ENCODE assay signal across 8 cellular contexts in the genomic region with DNA sequence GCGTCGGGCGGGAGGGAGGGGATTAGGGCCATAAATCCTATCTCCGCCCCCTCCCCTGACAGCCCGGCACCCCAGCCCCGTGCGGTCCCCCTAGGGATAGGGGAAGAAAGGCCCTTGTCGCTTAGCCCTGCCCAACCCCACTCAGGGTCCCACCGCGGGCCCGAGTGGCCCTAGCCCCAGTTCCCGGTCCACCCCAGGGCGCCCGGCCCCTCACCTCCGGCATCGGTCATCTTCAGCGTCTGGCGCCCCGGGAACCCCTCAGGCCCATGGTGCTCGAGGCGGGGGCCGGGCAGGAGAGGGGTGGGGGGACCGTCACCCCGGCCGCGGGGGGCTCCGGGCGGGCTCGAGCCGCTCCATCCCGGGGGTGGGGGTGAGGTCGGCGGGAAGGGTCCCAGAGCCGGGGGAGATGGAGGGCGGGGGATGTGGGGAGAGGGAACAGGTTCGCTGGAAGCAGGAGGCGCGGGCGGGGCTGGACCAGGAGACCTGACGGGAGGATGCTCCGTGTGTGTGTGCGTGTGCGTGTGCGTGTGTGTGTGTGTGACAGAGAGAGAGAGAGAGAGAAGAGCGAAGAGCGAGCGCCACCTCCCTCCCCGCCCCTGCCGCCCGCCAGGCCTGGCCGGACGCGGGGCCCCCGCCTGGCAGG. TPM values are rescaled to one million over a fixed set of nuclear protein-coding genes. Genes with fewer than 3 reads are reported as not detected.
A peak's percentile ranks its signal among the peaks of the same experiment; 100 is the strongest.
DNase-seq lines count a peak whose midpoint lies in the region; ATAC-seq and TF ChIP-seq lines count a peak whose summit lies in the region.

No MANE protein-coding gene starts in this region.

- H3K27me3 ChIP-seq in SJCRH30: no peaks in the 10 kb centered on the region
- H3K27me3 ChIP-seq in right lobe of liver: peaks cover 0 to 6% of the 10 kb centered on the region in 2 donors

- 5% methylated on average over 14 of the region's 54 CpGs for WGBS in right lobe of liver (ENCODE audit: insufficient coverage, low coverage, low lambda C conversion rate, missing lambda C conversion rate)

- H3K4me1 ChIP-seq in SJCRH30 (0 out of 2 replicates have a peak, but pooled peaks cover 4% of the 10 kb centered on the region), right lobe of liver (peaks cover 0 to 3% (median 0%) of the 10 kb centered on the region in 4 donors)

- no peak for TF ChIP-seq POLR2A in right lobe of liver (IDR thresholded peaks at IDR 0.05)

- peak; percentile 48 for DNase-seq in NCI-H345 (lab: John Stamatoyannopoulos, UW)
- DNase-seq in NCI-H345 treated with DMSO at 0.1 percent for 48 hours (lab: John Stamatoyannopoulos, UW; ENCODE audit: unreplicated experiment): no peak
- no peak for DNase-seq in SJCRH30
- DNase-seq in cerebellar cortex (ENCODE audit: low spot score): peak; percentile 85
- DNase-seq in right lobe of liver: no peak
- no peak for DNase-seq in NCI-H2081 treated with DMSO at 0.1 percent for 48 hours (lab: John Stamatoyannopoulos, UW)

- ATAC-seq in right lobe of liver (peak; percentile 15 to 49 (median 26)), HG02884 (IDR thresholded peaks at IDR 0.05; ENCODE audit: unreplicated experiment) (no peak), HG03045 (IDR thresholded peaks at IDR 0.05; ENCODE audit: unreplicated experiment) (no peak)

- H3K36me3 ChIP-seq in SJCRH30 (peaks cover under 1% of the 10 kb centered on the region; the same call in 1 of the 2 replicates), right lobe of liver (peaks cover 0 to 2% (median 0%) of the 10 kb centered on the region in 4 donors)

- H3K4me3 ChIP-seq in SJCRH30 (peak overlapping the region; percentile 53), right lobe of liver (peak overlapping the region; percentile 18 to 24 (median 21))

- TF ChIP-seq CTCF in right lobe of liver (IDR thresholded peaks at IDR 0.05): no peak

- no peaks in the 10 kb centered on the region for H3K9me3 ChIP-seq in SJCRH30 (replicated peaks)
- no peaks in the 10 kb centered on the region for H3K9me3 ChIP-seq in right lobe of liver

- intact Hi-C loops in right lobe of liver (cut with DNase I): no loop called here

- no peak overlapping the region for H3K27ac ChIP-seq in SJCRH30
- H3K27ac ChIP-seq in right lobe of liver: peak overlapping the region in 1 of 3 donors; percentile 16

RNA-seq across cellular contexts. Expression of gene SAMD14, which starts 0.5 kb away (rescaled TPM):
- total RNA-seq in SJCRH30 (2014; rRNA removed; shearing (Covaris generic)): 2.4 and 3.1 TPM in 2 replicates
- total RNA-seq in right lobe of liver: 1 to 10 TPM in 2 of 6 experiments, under 1 TPM in 3, not detected in 1; 0.50 to 3.8 (median 0.77) TPM

RNA-seq across cellular contexts. Expression of gene PPP1R9B, which starts 21.1 kb away (rescaled TPM):
- total RNA-seq in SJCRH30 (2014; rRNA removed; shearing (Covaris generic)): 32.1 TPM in 2 replicates
- 10 to 100 TPM in 5 of 6 experiments, 1 to 10 TPM in 1; 9.9 to 18.1 (median 12.0) TPM for total RNA-seq in right lobe of liver

RNA-seq across cellular contexts. Expression of gene PDK2, which starts 34.3 kb away (rescaled TPM):
- 10.7 and 12.5 TPM in 2 replicates for total RNA-seq in SJCRH30 (2014; rRNA removed; shearing (Covaris generic))
- 10 to 100 TPM; 25.0 to 58.0 (median 44.8) TPM for total RNA-seq in right lobe of liver

RNA-seq across cellular contexts. Expression of gene SGCA, which starts 36.4 kb away (rescaled TPM):
- total RNA-seq in SJCRH30 (2014; rRNA removed; shearing (Covaris generic)): 43.2 and 43.4 TPM in 2 replicates
- 1 to 10 TPM in 4 of 6 experiments, under 1 TPM in 2; 0.48 to 2.8 (median 1.6) TPM for total RNA-seq in right lobe of liver

Comparison
In these comparisons a context has a peak if more than half of its experiments do, and no peak if none do; other contexts are left out.
1. DNase-seq: peak in NCI-H345 (single experiment) and cerebellar cortex (single experiment); none in NCI-H345 treated with DMSO at 0.1 percent for 48 hours (single experiment), SJCRH30 (0 of 2), right lobe of liver (0 of 3) and NCI-H2081 treated with DMSO at 0.1 percent for 48 hours (single experiment).
2. ATAC-seq: peak in right lobe of liver (4 of 4); none in HG02884 (single experiment) and HG03045 (single experiment).